In genomic region chr7:13028036-13028730, GRCh38 we compare ENCODE assay signal across 17 cellular contexts.
DNase-seq lines count a peak whose midpoint lies in the region; ATAC-seq and TF ChIP-seq lines count a peak whose summit lies in the region.
"Had no signal": no experiment of that assay in that cellular context is flagged by ENCODE, and none has a peak within 500 bp of the region (broad histone marks: within the 10 kb centered on the region; RNA-seq: fewer than 3 reads in every experiment).

No MANE protein-coding gene starts in this region.

- H3K4me1 ChIP-seq in breast epithelium (no peaks in the 10 kb centered on the region), neural progenitor cell (peaks cover 26% of the 10 kb centered on the region), stomach (no peaks in the 10 kb centered on the region)
- H3K4me1 ChIP-seq: SJSA1 had no signal

- no peak overlapping the region for H3K4me2 ChIP-seq in neural progenitor cell

- no peaks in the 10 kb centered on the region for H4K20me1 ChIP-seq in neural progenitor cell (ENCODE audit: low read depth)

- DNase-seq in breast epithelium (ENCODE audit: low spot score in 2 of 2) (no peak), fibroblast of pulmonary artery (ENCODE audit: low read depth) (peak; percentile 62), neural progenitor cell (ENCODE audit: low spot score) (no peak), stomach (no peak), MG63 (no peak)
- DNase-seq in central memory CD4-positive, alpha-beta T cell: no peak
- DNase-seq: AML-193, H9, KBM-7, MV-4-11, NCI-H1417, NCI-H187 treated with DMSO at 0.1 percent for 48 hours, NCI-H345, NCI-H526 had no signal

- H3K9ac ChIP-seq in neural progenitor cell: no peak overlapping the region

- no peaks in the 10 kb centered on the region for H3K27me3 Mint-ChIP-seq in neural progenitor cell (ENCODE audit: insufficient read depth, low read depth)

- H3K4me1 Mint-ChIP-seq in neural progenitor cell: peaks cover 46% of the 10 kb centered on the region

- H3K4me3 Mint-ChIP-seq in neural progenitor cell: no peak overlapping the region
- H3K4me3 Mint-ChIP-seq: H9 had no signal

- TF ChIP-seq CTCF in breast epithelium (IDR thresholded peaks at IDR 0.05): no peak
- TF ChIP-seq CTCF in fibroblast of pulmonary artery (IDR thresholded peaks at IDR 0.05; ENCODE audit: low read length, missing control alignments): no peak
- TF ChIP-seq CTCF in neural progenitor cell (IDR thresholded peaks at IDR 0.05): no peak
- TF ChIP-seq CTCF in stomach (IDR thresholded peaks at IDR 0.05): no peak

- WGBS in stomach, 5 donors: 46 to 60% (median 59%) methylated on average over 4 of the region's 4 CpGs

- H3K36me3 ChIP-seq in breast epithelium (no peaks in the 10 kb centered on the region), neural progenitor cell (no peaks in the 10 kb centered on the region), stomach (no peaks in the 10 kb centered on the region), MG63 (no peaks in the 10 kb centered on the region)
- H3K36me3 ChIP-seq: SJSA1 had no signal

- H3K4me3 ChIP-seq in breast epithelium (no peak overlapping the region), fibroblast of pulmonary artery (replicated peaks; ENCODE audit: low read depth, low read length) (no peak overlapping the region), neural progenitor cell (no peak overlapping the region), stomach (no peak overlapping the region), MG63 (no peak overlapping the region)
- H3K4me3 ChIP-seq: SJSA1 had no signal

- H3K27ac Mint-ChIP-seq in neural progenitor cell: peak overlapping the region; percentile 50
- H3K27ac Mint-ChIP-seq: H9 had no signal

- H3K27ac ChIP-seq in breast epithelium (peak overlapping the region; percentile 60 to 73), neural progenitor cell (no peak overlapping the region), stomach (no peak overlapping the region)
- H3K27ac ChIP-seq: C4-2B, SJSA1 had no signal

- TF ChIP-seq POLR2A in breast epithelium (IDR thresholded peaks at IDR 0.05) (no peak), stomach (IDR thresholded peaks at IDR 0.05) (no peak)

- H3F3A ChIP-seq in neural progenitor cell (ENCODE audit: low read depth): peaks cover 16% of the 10 kb centered on the region

- H3K9me3 Mint-ChIP-seq in neural progenitor cell: peaks cover 12% of the 10 kb centered on the region

- no peaks in the 10 kb centered on the region for H3K79me2 ChIP-seq in neural progenitor cell (ENCODE audit: low read depth)

- TF ChIP-seq EP300 in stomach (IDR thresholded peaks at IDR 0.05): no peak

- H3K36me3 Mint-ChIP-seq in neural progenitor cell: peaks cover 4% of the 10 kb centered on the region

- H2AFZ ChIP-seq in neural progenitor cell (replicated peaks): peak overlapping the region; percentile 18

- intact Hi-C loops in breast epithelium (cut with DNase I; ENCODE audit: low total_unique reads): no loop called here
- intact Hi-C loops in stomach (cut with DNase I; ENCODE audit: low total_unique reads): no loop called here

- no peaks in the 10 kb centered on the region for H3K27me3 ChIP-seq in breast epithelium
- no peaks in the 10 kb centered on the region for H3K27me3 ChIP-seq in neural progenitor cell
- H3K27me3 ChIP-seq in stomach: no peaks in the 10 kb centered on the region
- H3K27me3 ChIP-seq in MG63: no peaks in the 10 kb centered on the region
- H3K27me3 ChIP-seq: SJSA1 had no signal

- no peak for ATAC-seq in HG02588 (IDR thresholded peaks at IDR 0.05; ENCODE audit: unreplicated experiment)

- H3K9me3 ChIP-seq in breast epithelium: no peaks in the 10 kb centered on the region
- H3K9me3 ChIP-seq in neural progenitor cell (ENCODE audit: low read depth): no peaks in the 10 kb centered on the region
- no peaks in the 10 kb centered on the region for H3K9me3 ChIP-seq in stomach
- 0 out of 2 replicates have a peak, but pooled peaks cover 2% of the 10 kb centered on the region for H3K9me3 ChIP-seq in MG63
- H3K9me3 ChIP-seq: SJSA1 had no signal

Comparison
In these comparisons a context has a peak if more than half of its experiments do, and no peak if none do; other contexts are left out.
1. H3K27ac ChIP-seq: peak in breast epithelium (2 of 2); none in neural progenitor cell (single experiment) and stomach (0 of 5).